ENCODE assay signal across 9 cellular contexts in the genomic region with DNA sequence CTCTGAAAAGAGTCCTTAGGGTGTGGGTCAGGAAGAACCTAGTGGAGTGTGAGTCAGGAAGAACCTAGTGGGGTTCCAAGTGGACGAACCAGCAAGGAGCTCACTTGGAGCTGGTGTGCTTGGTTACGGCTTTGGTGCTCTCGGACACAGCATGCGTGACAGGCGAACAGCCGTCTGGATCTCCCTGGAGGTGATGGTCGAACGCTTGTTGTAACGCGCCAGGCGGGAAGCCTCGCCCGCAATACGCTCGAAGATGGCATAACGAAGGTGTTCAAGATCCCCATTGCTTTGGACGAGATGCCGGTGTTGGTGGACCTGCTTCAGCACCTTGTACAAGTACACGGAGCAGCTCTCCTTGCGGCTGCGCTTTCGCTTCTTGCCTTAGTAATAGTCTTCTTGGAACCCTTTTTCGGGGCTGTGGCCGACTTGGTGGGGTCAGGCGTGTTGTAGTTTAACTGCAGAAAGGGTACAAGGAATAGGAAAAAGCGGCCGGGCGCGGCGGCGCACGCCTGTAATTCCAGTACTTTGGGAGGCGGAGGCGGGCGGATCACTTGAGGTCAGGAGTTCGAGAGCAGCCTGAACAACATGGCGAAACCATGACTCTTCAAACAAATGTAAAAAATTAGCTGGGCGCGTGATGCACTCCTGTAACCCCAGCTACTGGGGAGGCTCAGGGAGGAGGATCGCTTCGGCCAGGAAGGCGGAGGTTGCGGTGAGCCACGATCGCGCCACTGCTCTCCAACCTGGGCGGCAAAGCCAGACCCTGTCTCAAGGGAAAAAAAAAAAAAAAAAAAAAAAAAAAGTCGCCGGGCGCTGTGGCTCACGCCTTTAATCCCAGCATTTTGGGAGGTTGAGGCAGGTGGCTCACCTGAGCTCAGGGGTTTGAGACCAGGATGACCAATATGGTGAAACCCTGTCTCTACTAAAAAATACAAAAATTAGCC. TPM values are rescaled to one million over a fixed set of nuclear protein-coding genes. Genes with fewer than 3 reads are reported as not detected.
DNase-seq lines count a peak whose midpoint lies in the region; ATAC-seq, FAIRE-seq and TF ChIP-seq lines count a peak whose summit lies in the region.
"Had no signal": no experiment of that assay in that cellular context is flagged by ENCODE, and none has a peak within 500 bp of the region (broad histone marks: within the 10 kb centered on the region; RNA-seq: fewer than 3 reads in every experiment).

No MANE protein-coding gene starts in this region.

- WGBS in right lobe of liver (ENCODE audit: insufficient coverage, low coverage, low lambda C conversion rate, missing lambda C conversion rate) = 25% methylated on average over 34 of the region's 51 CpGs
- WGBS in thymus = 26% methylated on average over 51 of the region's 51 CpGs

- H3K4me2 ChIP-seq in astrocyte (ENCODE audit: low read length) = peak overlapping the region; percentile 94
- no peak overlapping the region for H3K4me2 ChIP-seq in Karpas-422 (ENCODE audit: low read depth, low read length, poor library complexity, severe bottlenecking)

- H3K27ac Mint-ChIP-seq in astrocyte (ENCODE audit: unreplicated experiment) = peak overlapping the region; percentile 87

- DNase-seq in AG08395 (ENCODE audit: low spot score) = peak; percentile 14
- peak in 42 of 76 experiments; percentile 24 to 86 (median 56) for DNase-seq in HUDEP-2 (lab: John Stamatoyannopoulos, UW; ENCODE audit: unreplicated experiment in 76 of 76)
- DNase-seq in astrocyte (ENCODE audit: low read depth) = no peak
- no peak for DNase-seq in right lobe of liver
- no peak for DNase-seq in stimulated activated naive CD4-positive, alpha-beta T cell treated with Interleukin-2 at 50 U/mL for 16 hours (lab: John Stamatoyannopoulos, UW)
- no peak for DNase-seq in Karpas-422
- DNase-seq in NCI-H2029 (lab: John Stamatoyannopoulos, UW) = no peak

- H3K9me2 ChIP-seq in Karpas-422 (replicated peaks; ENCODE audit: insufficient read depth, low read length) = no peaks in the 10 kb centered on the region

- H3K27me3 Mint-ChIP-seq in astrocyte (ENCODE audit: low read depth, unreplicated experiment) = no peaks in the 10 kb centered on the region

- H3K4me1 ChIP-seq in astrocyte (ENCODE audit: insufficient read depth, low read length) (peaks cover 20% of the 10 kb centered on the region), right lobe of liver (peaks cover 0 to 18% (median 7%) of the 10 kb centered on the region in 4 donors), thymus (ENCODE audit: control insufficient read depth, insufficient read depth, low read length) (peaks cover 7% of the 10 kb centered on the region), Karpas-422 (ENCODE audit: low read length) (peaks cover 36% of the 10 kb centered on the region)

- H3K36me3 ChIP-seq in astrocyte (ENCODE audit: insufficient read depth, low read length) = no peaks in the 10 kb centered on the region
- no peaks in the 10 kb centered on the region for H3K36me3 ChIP-seq in right lobe of liver
- H3K36me3 ChIP-seq in thymus (ENCODE audit: control insufficient read depth, insufficient read depth) = no peaks in the 10 kb centered on the region
- H3K36me3 ChIP-seq in Karpas-422 (ENCODE audit: insufficient read depth, low read length) = no peaks in the 10 kb centered on the region

- H4K20me1 ChIP-seq in astrocyte (ENCODE audit: insufficient read depth, low read length) = no peaks in the 10 kb centered on the region
- H4K20me1 ChIP-seq in Karpas-422 (ENCODE audit: insufficient read depth, low read depth, low read length) = no peaks in the 10 kb centered on the region

- no peak for FAIRE-seq in astrocyte (lab: Jason Lieb, UNC)

- H3K36me3 Mint-ChIP-seq in astrocyte (ENCODE audit: low read depth, unreplicated experiment) = no peaks in the 10 kb centered on the region

- H3K4me3 ChIP-seq in astrocyte (ENCODE audit: insufficient read depth, low read depth, low read length) (peak overlapping the region; percentile 75), right lobe of liver (peak overlapping the region; percentile 63 to 73 (median 66)), thymus (ENCODE audit: low read length) (peak overlapping the region; percentile 76), Karpas-422 (ENCODE audit: low read length) (no peak overlapping the region)

- H3K4me3 Mint-ChIP-seq in astrocyte (ENCODE audit: unreplicated experiment) = peak overlapping the region; percentile 91

- H3K9me3 ChIP-seq in astrocyte (ENCODE audit: insufficient read depth, low read depth, low read length) (no peaks in the 10 kb centered on the region), right lobe of liver (no peaks in the 10 kb centered on the region), thymus (ENCODE audit: control insufficient read depth) (peaks cover 2% of the 10 kb centered on the region), Karpas-422 (ENCODE audit: low read length) (no peaks in the 10 kb centered on the region)

- H3K9me3 Mint-ChIP-seq in astrocyte (ENCODE audit: unreplicated experiment) = peaks cover 10% of the 10 kb centered on the region

- no peaks in the 10 kb centered on the region for H3K79me2 ChIP-seq in astrocyte (ENCODE audit: insufficient read depth, low read length)
- H3K79me2 ChIP-seq in Karpas-422 (ENCODE audit: low read length) = no peaks in the 10 kb centered on the region

- H3K27ac ChIP-seq in astrocyte (ENCODE audit: low read depth, low read length) (peak overlapping the region; percentile 88), right lobe of liver (peak overlapping the region in 2 of 3 donors; percentile 49 to 68), thymus (ENCODE audit: low read depth) (peak overlapping the region; percentile 90), Karpas-422 (ENCODE audit: low read length) (no peak overlapping the region)

- intact Hi-C loops in right lobe of liver (cut with DNase I) = no loop called here

- peaks cover 11% of the 10 kb centered on the region for H3K4me1 Mint-ChIP-seq in astrocyte (ENCODE audit: low read depth, unreplicated experiment)

- TF ChIP-seq CTCF in astrocyte (IDR thresholded peaks at IDR 0.05; ENCODE audit: insufficient read depth, low read depth, low read length) = no peak
- no peak for TF ChIP-seq CTCF in right lobe of liver (IDR thresholded peaks at IDR 0.05)

- ATAC-seq in right lobe of liver = no peak
- ATAC-seq: HCT116 had no signal

- H2AFZ ChIP-seq in astrocyte (ENCODE audit: low read depth, low read length) (peak overlapping the region; percentile 88), Karpas-422 (ENCODE audit: low read length) (no peak overlapping the region)

- peak overlapping the region; percentile 88 for H3K9ac ChIP-seq in astrocyte (ENCODE audit: low read length)
- no peak overlapping the region for H3K9ac ChIP-seq in Karpas-422 (ENCODE audit: low read length)

- H3K27me3 ChIP-seq in astrocyte (ENCODE audit: insufficient read depth, low read length) (no peaks in the 10 kb centered on the region), right lobe of liver (no peaks in the 10 kb centered on the region), thymus (ENCODE audit: control insufficient read depth, insufficient read depth) (no peaks in the 10 kb centered on the region), Karpas-422 (ENCODE audit: low read length) (no peaks in the 10 kb centered on the region)

- TF ChIP-seq POLR2A in right lobe of liver (IDR thresholded peaks at IDR 0.05) = no peak

RNA-seq across cellular contexts. Expression of a gene that starts 48.0 kb away (rescaled TPM):
- total RNA-seq in astrocyte = not detected in 2 replicates
- not detected for total RNA-seq in right lobe of liver
- polyA plus RNA-seq in thymus = not detected
- total RNA-seq in Karpas-422 (2014; rRNA removed; shearing (Covaris generic); ENCODE audit: low replicate concordance) = not detected in 2 replicates

Comparison
In these comparisons a context has a peak if more than half of its experiments do, and no peak if none do; other contexts are left out.
1. DNase-seq: peak in AG08395 (single experiment) and HUDEP-2 (42 of 76); none in astrocyte (single experiment), right lobe of liver (0 of 3), stimulated activated naive CD4-positive, alpha-beta T cell treated with Interleukin-2 at 50 U/mL for 16 hours (single experiment), Karpas-422 (single experiment) and NCI-H2029 (single experiment).